ENCODE assay signal across 29 cellular contexts in genomic region chr2:41033127-41033526, GRCh38.
"Had no signal": no experiment of that assay in that cellular context is flagged by ENCODE, and none has a peak within 500 bp of the region (broad histone marks: within the 10 kb centered on the region; RNA-seq: fewer than 3 reads in every experiment).

No MANE protein-coding gene starts in this region.

- ATAC-seq: left lung; pancreas; sciatic nerve; stimulated activated naive CD8-positive, alpha-beta T cell treated with anti-CD3 and anti-CD28 coated beads, Interleukin-15, Interleukin-2, amounts not matched to agents 100 U/mL and 50 U/mL, for 24 hours had no signal

- DNase-seq: activated CD4-positive, alpha-beta memory T cell treated with anti-CD3 and anti-CD28 coated beads for 36 hours; activated CD4-positive, alpha-beta T cell treated with anti-CD3 and anti-CD28 coated beads, Interleukin-2, amount 10 ng/mL, durations not matched to agents 24 days and 14 days; activated CD4-positive, CD25-positive, alpha-beta regulatory T cell treated with anti-CD3 and anti-CD28 coated beads, Interleukin-2, amount 50 U/mL, for 72 hours; activated CD8-positive, alpha-beta memory T cell treated with anti-CD3 and anti-CD28 coated beads, Interleukin-2, amount 50 U/mL, for 4 hours; activated gamma-delta T cell; activated naive CD4-positive, alpha-beta T cell treated with anti-CD3 and anti-CD28 coated beads, Interleukin-2, amount 10 ng/mL, durations not matched to agents 7 days and 5 days; activated T-cell treated with anti-CD3 and anti-CD28 coated beads, Interleukin-2, amount 50 U/mL, for 1 hour; amygdala; caudate nucleus; cortex of kidney; esophagus squamous epithelium; foreskin melanocyte; left lung; nucleus accumbens; pancreas; retina; stimulated activated CD4-positive, alpha-beta T cell treated with anti-CD3 and anti-CD28 coated beads, Interleukin-12 subunit alpha, Interleukin-12 subunit beta, amount 100 ng/mL, for 4 hours; stimulated activated CD4-positive, alpha-beta T cell treated with anti-CD3 and anti-CD28 coated beads, Interleukin-4, amount 100 ng/mL, for 1 hour; stimulated activated naive CD8-positive, alpha-beta T cell treated with anti-CD3 and anti-CD28 coated beads, Interleukin-15, Interleukin-2, amounts not matched to agents 100 U/mL and 50 U/mL, for 24 hours; T-helper 9 cell; testis; transverse colon; uterus; WERI-Rb-1 had no signal

- H3K36me3 ChIP-seq: esophagus squamous epithelium, left lung, pancreas, prostate gland, transverse colon, uterus, WERI-Rb-1 had no signal

- H3K9me3 ChIP-seq: esophagus squamous epithelium, left lung, pancreas, prostate gland, testis, transverse colon, uterus had no signal

- H3K27me3 ChIP-seq: esophagus squamous epithelium, left lung, pancreas, testis, transverse colon, uterus had no signal

- H3K27ac ChIP-seq: epithelial cell of prostate, esophagus squamous epithelium, left lung, pancreas, prostate gland, skin epidermis, testis, transverse colon, uterus, WERI-Rb-1 had no signal

- H3K4me3 ChIP-seq: esophagus squamous epithelium, left lung, lung, pancreas, prostate gland, skin epidermis, testis, transverse colon, uterus had no signal

- H3K4me1 ChIP-seq: esophagus squamous epithelium, left lung, pancreas, prostate gland, testis, transverse colon, uterus had no signal
